Comparison of ENCODE assay signal across 22 cellular contexts in the genomic region with DNA sequence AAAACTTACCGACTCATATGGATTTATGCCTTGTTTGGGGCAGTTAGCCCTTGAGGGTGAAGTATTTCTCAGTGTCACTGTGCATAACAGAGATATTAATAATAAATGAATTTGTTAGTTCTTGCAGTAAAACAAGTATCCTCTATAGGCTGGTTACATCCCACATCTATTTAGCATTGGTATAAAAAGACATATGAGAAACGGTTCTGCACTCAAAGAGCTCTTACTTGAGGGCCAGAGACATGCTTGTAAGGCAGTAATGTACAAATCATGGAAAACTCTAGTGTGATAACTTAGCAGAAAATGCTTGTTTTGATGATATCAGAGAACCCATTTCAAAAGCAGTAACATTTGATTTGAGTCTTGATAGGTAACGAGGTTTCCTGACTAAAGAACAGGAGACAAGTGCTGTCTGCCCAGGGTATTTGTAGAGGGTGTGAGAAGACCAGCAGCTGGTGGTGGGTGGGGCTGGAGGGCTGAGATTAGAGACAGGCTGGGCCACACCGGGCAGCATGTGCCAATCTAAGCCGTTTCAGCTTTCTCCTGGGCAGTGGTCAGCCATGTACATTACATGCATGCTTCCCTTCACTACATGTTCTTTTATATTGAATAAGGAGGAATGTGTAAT. TPM values are rescaled to one million over a fixed set of nuclear protein-coding genes. Genes with fewer than 3 reads are reported as not detected.
DNase-seq lines count a peak whose midpoint lies in the region; ATAC-seq and TF ChIP-seq lines count a peak whose summit lies in the region.
"Had no signal": no experiment of that assay in that cellular context is flagged by ENCODE, and none has a peak within 500 bp of the region (broad histone marks: within the 10 kb centered on the region; RNA-seq: fewer than 3 reads in every experiment).

No MANE protein-coding gene starts in this region.

- H3K4me1 ChIP-seq in gastrocnemius medialis: peaks cover 38 to 51% of the 10 kb centered on the region in 2 donors

- no peaks in the 10 kb centered on the region for H3K9me3 ChIP-seq in WERI-Rb-1 (ENCODE audit: severe bottlenecking)
- no peaks in the 10 kb centered on the region for H3K9me3 ChIP-seq in gastrocnemius medialis
- H3K9me3 ChIP-seq: gastroesophageal sphincter, neutrophil had no signal

- H3K36me3 ChIP-seq in WERI-Rb-1: no peaks in the 10 kb centered on the region; the same call in 1 of the 2 replicates
- no peaks in the 10 kb centered on the region for H3K36me3 ChIP-seq in gastrocnemius medialis
- H3K36me3 ChIP-seq: gastroesophageal sphincter, neutrophil had no signal

- peak in 2 of 3 experiments; percentile 28 to 32 for DNase-seq in NCI-H1417 (lab: John Stamatoyannopoulos, UW)
- DNase-seq in NCI-H1417 treated with DMSO at 0.1 percent for 48 hours (lab: John Stamatoyannopoulos, UW): no peak
- DNase-seq in GM12865 (ENCODE audit: low read depth): no peak
- peak; percentile 73 for DNase-seq in WERI-Rb-1
- DNase-seq in gastrocnemius medialis: peak; percentile 32 to 57
- no peak for DNase-seq in HuH-7.5 (ENCODE audit: low spot score)
- DNase-seq in NCI-H526 (lab: John Stamatoyannopoulos, UW): no peak
- DNase-seq in NOMO-1 treated with dmso at 0.1 percent for 144 hours (lab: John Stamatoyannopoulos, UW; ENCODE audit: unreplicated experiment): no peak
- DNase-seq: activated CD4-positive, alpha-beta T cell treated with anti-CD3 and anti-CD28 coated beads, Interleukin-2, amount 50 U/mL, for 4 hours; GF-D8; HFFc6; immature natural killer cell; mesendoderm; NCI-H1694 treated with DMSO at 0.1 percent for 48 hours; NK-92 treated with Interleukin-12 subunit alpha and Interleukin-12 subunit beta, amount 100 ng/mL, for 24 hours; SIG-M5; stimulated activated naive CD8-positive, alpha-beta T cell treated with anti-CD3 and anti-CD28 coated beads, Interleukin-15, amount 100 ng/mL, for 72 hours; T-helper 9 cell had no signal

- TF ChIP-seq CTCF in GM12865 (IDR thresholded peaks at IDR 0.05; ENCODE audit: insufficient read depth, low read depth, low read length, missing control alignments) (no peak), WERI-Rb-1 (IDR thresholded peaks at IDR 0.05; ENCODE audit: low read depth, low read length) (no peak), gastrocnemius medialis (IDR thresholded peaks at IDR 0.05 in 4 of 5, conservative IDR thresholded peaks at IDR 0.05 in 1 of 5) (no peak)

- H3K4me3 ChIP-seq in GM12865 (ENCODE audit: low read depth, low read length): peak overlapping the region; percentile 39; the same call in 1 of the 2 replicates
- H3K4me3 ChIP-seq in WERI-Rb-1 (ENCODE audit: low read depth, low read length): no peak overlapping the region
- no peak overlapping the region for H3K4me3 ChIP-seq in gastrocnemius medialis
- H3K4me3 ChIP-seq: gastroesophageal sphincter had no signal

- H3K27ac ChIP-seq in WERI-Rb-1 (peak overlapping the region; percentile 31; the same call in 1 of the 2 replicates), gastrocnemius medialis (peak overlapping the region in 3 of 4 donors; percentile 14 to 62 (median 41))
- H3K27ac ChIP-seq: 22Rv1, C4-2B, neutrophil had no signal

- in situ Hi-C loops in gastrocnemius medialis (cut with MboI; ENCODE audit: low sequenced_read_pairs in 4 of 4): no loop called here

- ATAC-seq in gastrocnemius medialis: peak; percentile 41 to 63
- ATAC-seq: gastroesophageal sphincter had no signal

- intact Hi-C loops in gastrocnemius medialis (cut with DNase I; ENCODE audit: low total_unique reads): no loop called here

- no peak for TF ChIP-seq POLR2A in gastrocnemius medialis (IDR thresholded peaks at IDR 0.05)

- H3K27me3 ChIP-seq in WERI-Rb-1 (ENCODE audit: insufficient read depth, low read depth, severe bottlenecking) (no peaks in the 10 kb centered on the region), gastrocnemius medialis (no peaks in the 10 kb centered on the region)
- H3K27me3 ChIP-seq: gastroesophageal sphincter, neutrophil had no signal

RNA-seq across cellular contexts. Expression of a gene that starts 46.3 kb away (rescaled TPM):
- total RNA-seq in gastrocnemius medialis: 10 to 100 TPM; 59.8 to 99.2 (median 88.6) TPM

Comparison
In these comparisons a context has a peak if more than half of its experiments do, and no peak if none do; other contexts are left out.
1. DNase-seq: peak in NCI-H1417 (2 of 3), WERI-Rb-1 (single experiment) and gastrocnemius medialis (2 of 2); none in NCI-H1417 treated with DMSO at 0.1 percent for 48 hours (single experiment), GM12865 (single experiment), HuH-7.5 (single experiment), NCI-H526 (0 of 2) and NOMO-1 treated with dmso at 0.1 percent for 144 hours (single experiment).